In the genomic region with DNA sequence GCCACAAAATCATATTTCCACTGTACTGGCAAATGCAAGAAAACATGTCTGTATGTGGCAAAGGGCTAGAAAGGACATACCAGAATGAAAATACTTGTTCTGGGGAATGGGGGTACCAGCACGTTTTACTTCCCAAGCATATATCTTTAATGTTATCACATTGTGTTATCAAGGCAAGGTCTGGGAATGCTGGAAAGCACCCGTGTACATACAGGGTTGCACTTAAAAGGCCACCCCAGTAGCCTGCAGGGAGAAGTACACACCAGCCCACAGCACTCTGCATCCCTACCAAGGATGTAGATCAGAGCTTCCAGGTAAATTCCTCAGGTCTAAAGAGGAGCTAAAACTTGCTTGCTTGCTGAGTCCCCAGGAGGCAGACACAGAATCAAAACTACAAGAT, we compare ENCODE assay signal across 24 cellular contexts.
"Had no signal": no experiment of that assay in that cellular context is flagged by ENCODE, and none has a peak within 500 bp of the region (broad histone marks: within the 10 kb centered on the region; RNA-seq: fewer than 3 reads in every experiment).

No MANE protein-coding gene starts in this region.

- H3K9me3 Mint-ChIP-seq: activated CD4-positive, alpha-beta T cell treated with anti-CD3 and anti-CD28 coated beads, Interleukin-2, amount 10 ng/mL, durations not matched to agents 24 days and 14 days; natural killer cell treated with Interleukin-12 subunit alpha and Interleukin-12 subunit beta and Interleukin-15 and Interleukin-18, amount 100 ng/mL, for 72 hours had no signal

- H3K27me3 ChIP-seq: neutrophil, ovary, right lobe of liver, thyroid gland had no signal

- H3K4me1 ChIP-seq: right lobe of liver had no signal

- ATAC-seq: activated naive CD4-positive, alpha-beta T cell treated with anti-CD3 and anti-CD28 coated beads, Interleukin-2, amount 50 U/mL, for 72 hours; heart right ventricle; natural killer cell treated with Interleukin-12 subunit alpha and Interleukin-12 subunit beta and Interleukin-15 and Interleukin-18, amount 100 ng/mL, for 72 hours; right lobe of liver; stimulated activated naive CD8-positive, alpha-beta T cell treated with anti-CD3 and anti-CD28 coated beads, Interleukin-15, amount 100 ng/mL, for 72 hours; upper lobe of right lung had no signal

- H3K9me3 ChIP-seq: esophagus muscularis mucosa, left lung, lower lobe of right lung, neutrophil, right lobe of liver, thyroid gland, upper lobe of right lung had no signal

- H3K36me3 Mint-ChIP-seq: activated CD4-positive, alpha-beta memory T cell treated with anti-CD3 and anti-CD28 coated beads for 36 hours; natural killer cell treated with Interleukin-12 subunit alpha and Interleukin-12 subunit beta and Interleukin-15 and Interleukin-18, amount 100 ng/mL, for 72 hours had no signal

- H3K27ac ChIP-seq: breast epithelium, esophagus muscularis mucosa, heart right ventricle, left lung, neutrophil, ovary, right lobe of liver, thyroid gland, upper lobe of right lung had no signal

- H3K27ac Mint-ChIP-seq: activated CD4-positive, alpha-beta memory T cell treated with anti-CD3 and anti-CD28 coated beads for 36 hours; activated CD4-positive, alpha-beta T cell treated with anti-CD3 and anti-CD28 coated beads, Interleukin-2, amount 10 ng/mL, durations not matched to agents 24 days and 14 days; activated naive CD4-positive, alpha-beta T cell treated with anti-CD3 and anti-CD28 coated beads, Interleukin-2, amount 50 U/mL, for 72 hours; activated T-helper 2 cell treated with anti-CD3 and anti-CD28 coated beads, Interferon-gamma antibody, Interleukin-2, Interleukin-4, amounts not matched to agents 10 μg/mL and 5 μg/mL and 100 μg/mL, durations not matched to agents 14 hours and 24 hours and 36 hours; natural killer cell treated with Interleukin-12 subunit alpha and Interleukin-12 subunit beta and Interleukin-15 and Interleukin-18, amount 100 ng/mL, for 72 hours; stimulated activated naive CD8-positive, alpha-beta T cell treated with anti-CD3 and anti-CD28 coated beads, Interleukin-15, amount 100 ng/mL, for 72 hours; T-helper 2 cell treated with Interferon-gamma antibody and Interleukin-4, amounts not matched to agents 5 μg/mL and 100 μg/mL, for 36 hours had no signal

- H3K36me3 ChIP-seq: breast epithelium, esophagus muscularis mucosa, heart right ventricle, left lung, lower lobe of right lung, neutrophil, ovary, right lobe of liver, thyroid gland, upper lobe of right lung had no signal

- H3K4me3 Mint-ChIP-seq: activated CD4-positive, alpha-beta memory T cell treated with anti-CD3 and anti-CD28 coated beads for 36 hours; activated CD4-positive, alpha-beta T cell treated with anti-CD3 and anti-CD28 coated beads, Interleukin-2, amount 10 ng/mL, durations not matched to agents 24 days and 14 days; natural killer cell treated with Interleukin-12 subunit alpha and Interleukin-12 subunit beta and Interleukin-15 and Interleukin-18, amount 100 ng/mL, for 72 hours; stimulated activated naive CD8-positive, alpha-beta T cell treated with anti-CD3 and anti-CD28 coated beads, Interleukin-15, amount 100 ng/mL, for 72 hours; T-helper 2 cell treated with Interferon-gamma antibody and Interleukin-4, amounts not matched to agents 5 μg/mL and 100 μg/mL, for 36 hours had no signal

- H3K4me3 ChIP-seq: breast epithelium, esophagus muscularis mucosa, heart right ventricle, left lung, lower lobe of right lung, ovary, right lobe of liver, thyroid gland, upper lobe of right lung had no signal

- DNase-seq: activated CD4-positive, alpha-beta memory T cell treated with anti-CD3 and anti-CD28 coated beads for 36 hours; activated CD4-positive, alpha-beta T cell treated with anti-CD3 and anti-CD28 coated beads, Interleukin-2, amount 10 ng/mL, durations not matched to agents 24 days and 14 days; activated T-cell treated with anti-CD3 and anti-CD28 coated beads, Interleukin-2, amount 50 U/mL, for 48 hours; central memory CD4-positive, alpha-beta T cell; foreskin melanocyte; heart right ventricle; left lung; lower lobe of right lung; mesendoderm; ovary; right lobe of liver; stimulated activated CD4-positive, alpha-beta T cell treated with anti-CD3 and anti-CD28 coated beads, Interleukin-12 subunit alpha, Interleukin-12 subunit beta, amount 100 ng/mL, for 4 hours; stimulated activated CD4-positive, alpha-beta T cell treated with anti-CD3 and anti-CD28 coated beads, Interleukin-4, amount 100 ng/mL, for 1 hour; stimulated activated naive CD8-positive, alpha-beta T cell treated with anti-CD3 and anti-CD28 coated beads, Interleukin-15, amount 100 ng/mL, for 72 hours; T-helper 1 cell; thyroid gland; upper lobe of right lung had no signal
